ENCODE assay signal across 8 cellular contexts in the genomic region with DNA sequence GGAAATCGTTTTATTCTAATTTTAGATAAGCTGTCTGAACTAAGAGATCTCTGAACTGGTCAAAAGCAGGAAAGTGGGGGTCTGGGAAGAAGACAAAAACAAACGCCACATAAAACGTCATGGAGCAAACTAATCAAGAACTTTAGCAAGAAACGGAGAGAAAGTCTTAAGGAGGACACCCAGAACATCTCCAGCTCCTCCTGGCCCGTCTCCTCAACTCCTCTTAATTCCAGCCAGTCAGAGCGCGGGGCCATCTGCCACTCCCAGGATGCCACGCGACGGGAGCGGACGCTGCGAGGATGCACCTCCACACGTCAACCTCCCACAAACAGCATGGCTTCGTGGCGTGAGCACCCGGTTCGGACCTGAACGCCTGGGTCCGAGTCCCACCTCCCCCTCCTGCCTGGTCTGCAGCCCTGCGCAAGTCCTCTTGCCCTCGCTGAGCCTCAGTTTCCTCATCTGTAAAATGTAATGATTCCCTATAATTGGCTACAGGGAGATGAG. TPM values are rescaled to one million over a fixed set of nuclear protein-coding genes. Genes with fewer than 3 reads are reported as not detected.
DNase-seq lines count a peak whose midpoint lies in the region; ATAC-seq, FAIRE-seq and TF ChIP-seq lines count a peak whose summit lies in the region.

No MANE protein-coding gene starts in this region.

- peaks cover 24% of the 10 kb centered on the region for H4K20me1 ChIP-seq in HepG2 (ENCODE audit: insufficient read depth, low read length)

- intact Hi-C loops in dendritic cell treated with granulocyte-macrophage colony-stimulating factor and Interleukin-4, amounts not matched to agents 40 ng/mL and 50 ng/mL, for 4 days (cut with micrococcal nuclease), result loop anchor here (5.0 to 10.0 kb wide), 5 partner anchors 45 to 147 kb away; partner anchors contain the start of genes EXOSC1, PGAM1, PI4K2A and RRP12
- intact Hi-C loops in HepG2 (cut with micrococcal nuclease; ENCODE audit: unreplicated experiment), result loop anchor here (2.0 kb wide), 1 partner anchor 55 kb away; no protein-coding TSS in a partner anchor

- WGBS in HepG2 (ENCODE audit: low lambda C conversion rate), result 1% methylated on average over 20 of the region's 22 CpGs

- H3K36me3 Mint-ChIP-seq in dendritic cell treated with granulocyte-macrophage colony-stimulating factor and Interleukin-4, amounts not matched to agents 40 ng/mL and 50 ng/mL, for 4 days (ENCODE audit: low read depth), result peaks cover 28% of the 10 kb centered on the region

- TF ChIP-seq CTCF in HepG2 (CRISPR knock-in tag; IDR thresholded peaks at IDR 0.05), result no peak

- peak overlapping the region; percentile 92 for H3K9ac ChIP-seq in HepG2 (ENCODE audit: insufficient read depth, low read depth, low read length)

- peak overlapping the region; percentile 90 for H3K27ac ChIP-seq in HepG2 (ENCODE audit: extremely low read length, insufficient read depth, low read length)

- in situ Hi-C loops in HepG2 (cut with HindIII; ENCODE audit: extremely low pct_ligation_motif_present, low pct_unique_long_range_greater_than_20kb), result no loop called here

- peak overlapping the region; percentile 67 to 90 (median 89) for H3K4me3 ChIP-seq in HepG2 (replicated peaks in 1 of 3; ENCODE audit: insufficient read depth in 1 of 3, low read depth in 2 of 3, low read length in 3 of 3)

- no peak for TF ChIP-seq RAD21 in HepG2 (CRISPR knock-in tag; IDR thresholded peaks at IDR 0.05)

- no TSS peak for BruUV-seq in HepG2 (replicated peaks; lab: Mats Ljungman, UMichigan)

- CTCF ChIA-PET in HepG2 (lab: Yijun Ruan, JAX; ENCODE audit: low intra/inter-chr PET ratio, low total read pairs), result no interaction called here

- FAIRE-seq in GM12892 (lab: Jason Lieb, UNC), result peak; percentile 99
- peak; percentile 57 for FAIRE-seq in HepG2 (lab: Jason Lieb, UNC)

- ATAC-seq in HG03432 (IDR thresholded peaks at IDR 0.05; ENCODE audit: unreplicated experiment), result peak; percentile 34
- ATAC-seq in HepG2, result peak; percentile 57
- ATAC-seq in HG03565 (IDR thresholded peaks at IDR 0.05; ENCODE audit: unreplicated experiment), result no peak

- H3K27me3 ChIP-seq in HepG2 (ENCODE audit: control insufficient read depth in 1 of 2, insufficient read depth in 2 of 2, low read length in 2 of 2), result no peaks in the 10 kb centered on the region; a peak in 1 of 5 replicates

- no peaks in the 10 kb centered on the region for H3K9me3 Mint-ChIP-seq in dendritic cell treated with granulocyte-macrophage colony-stimulating factor and Interleukin-4, amounts not matched to agents 40 ng/mL and 50 ng/mL, for 4 days

- H3K36me3 ChIP-seq in HepG2 (replicated peaks in 1 of 2; ENCODE audit: control insufficient read depth in 1 of 2, insufficient read depth in 2 of 2, low read length in 2 of 2), result peaks cover 2 to 10% of the 10 kb centered on the region in 2 experiments; a peak in 3 of 5 replicates

- TF ChIP-seq POLR2A in GM12892 (IDR thresholded peaks at IDR 0.05; ENCODE audit: low read depth, low read length) (peak; percentile 84), HepG2 (IDR thresholded peaks at IDR 0.05; ENCODE audit: insufficient read depth in 1 of 2, low read depth in 2 of 2, low read length in 2 of 2) (peak; percentile 79 to 83)

- POLR2A ChIA-PET in HepG2 (lab: Yijun Ruan, JAX), result interaction anchor here (0.6 to 1.0 kb wide), 5 partner anchors 9 to 189 kb away, joined by 3 to 4 read pairs (median 4); partner anchors contain the start of gene AVPI1

- peaks cover 61% of the 10 kb centered on the region for H3K4me1 ChIP-seq in HepG2 (ENCODE audit: insufficient read depth, low read length)

- H2AFZ ChIP-seq in HepG2 (ENCODE audit: low read length), result no peak overlapping the region

- H3K4me3 Mint-ChIP-seq in dendritic cell treated with granulocyte-macrophage colony-stimulating factor and Interleukin-4, amounts not matched to agents 40 ng/mL and 50 ng/mL, for 4 days, result peak overlapping the region; percentile 98

- TF ChIP-seq EP300 in HepG2 (IDR thresholded peaks at IDR 0.05; ENCODE audit: low read depth in 2 of 2, low read length in 2 of 2), result no peak
- no peak for TF ChIP-seq EP300 in HepG2 (CRISPR knock-in tag; IDR thresholded peaks at IDR 0.05; ENCODE audit: borderline replicate concordance)

- DNase-seq in GM12892 (ENCODE audit: insufficient read length) (peak; percentile 70), NCI-H69 (lab: John Stamatoyannopoulos, UW) (peak; percentile 78), HepG2 (ENCODE audit: low spot score) (peak; percentile 69)
- peak; percentile 51 to 75 for DNase-seq in activated CD4-positive, alpha-beta T cell treated with anti-CD3 and anti-CD28 coated beads, Interleukin-2, amount 50 U/mL, for 24 hours (ENCODE audit: low read depth in 1 of 2, low spot score in 1 of 2)
- peak; percentile 74 for DNase-seq in stimulated activated CD4-positive, alpha-beta T cell treated with anti-CD3 and anti-CD28 coated beads, Interleukin-4, amount 100 ng/mL, for 1 hour

- peak overlapping the region; percentile 91 for H3K4me2 ChIP-seq in HepG2 (ENCODE audit: low read depth, low read length)

- H3K27me3 Mint-ChIP-seq in dendritic cell treated with granulocyte-macrophage colony-stimulating factor and Interleukin-4, amounts not matched to agents 40 ng/mL and 50 ng/mL, for 4 days, result peaks cover 3% of the 10 kb centered on the region

- peaks cover 58% of the 10 kb centered on the region for H3K79me2 ChIP-seq in HepG2 (ENCODE audit: insufficient read depth, low read length)

- peak overlapping the region; percentile 99 for H3K27ac Mint-ChIP-seq in dendritic cell treated with granulocyte-macrophage colony-stimulating factor and Interleukin-4, amounts not matched to agents 40 ng/mL and 50 ng/mL, for 4 days

- no peaks in the 10 kb centered on the region for H3K9me3 ChIP-seq in HepG2 (ENCODE audit: low read length)

- H3K4me1 Mint-ChIP-seq in dendritic cell treated with granulocyte-macrophage colony-stimulating factor and Interleukin-4, amounts not matched to agents 40 ng/mL and 50 ng/mL, for 4 days (ENCODE audit: low read depth), result peaks cover 55% of the 10 kb centered on the region

RNA-seq across cellular contexts. Expression of gene MMS19, which starts 0.6 kb away (rescaled TPM):
- 53.0 TPM for polyA plus RNA-seq in GM12892 (2012; ENCODE audit: missing spikeins)
- 76.4 and 95.9 TPM in 2 replicates for total RNA-seq in HepG2 (2016; rRNA removed; fragmentation: Illumina TruSeq; extraction: Trizol)
- total RNA-seq in HepG2 (2016; cell fraction: cytosol; rRNA removed; fragmentation: Illumina TruSeq; extraction: Trizol; ENCODE audit: low read depth), result 27.5 and 31.1 TPM in 2 replicates
- total RNA-seq in HepG2 (2016; cell fraction: insoluble cytoplasmic fraction; rRNA removed; fragmentation: Illumina TruSeq; extraction: Trizol), result 79.3 and 88.8 TPM in 2 replicates
- 38.8 and 43.6 TPM in 2 replicates for total RNA-seq in HepG2 (2016; cell fraction: membrane; rRNA removed; fragmentation: Illumina TruSeq; extraction: Trizol)
- 62.7 and 83.1 TPM in 2 replicates for total RNA-seq in HepG2 (2016; cell fraction: nucleus; rRNA removed; fragmentation: Illumina TruSeq; extraction: Trizol)
- polyA plus RNA-seq in HepG2 (2011; rRNA removed), result 106 and 107 TPM in 2 replicates
- polyA plus RNA-seq in HepG2 (2011; cell fraction: cytosol; rRNA removed), result 89.6 and 111 TPM in 2 replicates
- 266 and 333 TPM in 2 replicates for polyA plus RNA-seq in HepG2 (2011; cell fraction: nucleus; rRNA removed)
- polyA plus RNA-seq in HepG2 (2012), result 58.1 and 64.4 TPM in 2 replicates
- 12.2 and 14.0 TPM in 2 replicates for polyA plus RNA-seq in HepG2 (2016; cell fraction: cytosol; fragmentation: Illumina TruSeq; extraction: Trizol; ENCODE audit: low read depth)
- 75.8 and 88.6 TPM in 2 replicates for polyA plus RNA-seq in HepG2 (2016; cell fraction: insoluble cytoplasmic fraction; fragmentation: Illumina TruSeq; extraction: Trizol; ENCODE audit: low read depth)
- polyA plus RNA-seq in HepG2 (2016; cell fraction: membrane; fragmentation: Illumina TruSeq; extraction: Trizol; ENCODE audit: low read depth), result 26.7 and 29.6 TPM in 2 replicates
- polyA plus RNA-seq in HepG2 (2016; cell fraction: nucleus; fragmentation: Illumina TruSeq; extraction: Trizol; ENCODE audit: insufficient read depth, low read depth), result 128 and 129 TPM in 2 replicates
- 188 and 392 TPM in 2 replicates for polyA minus RNA-seq in HepG2 (2011; rRNA and poly(A)+ RNA removed; ENCODE audit: low replicate concordance)
- polyA minus RNA-seq in HepG2 (2011; cell fraction: cytosol; rRNA and poly(A)+ RNA removed), result 76.6 and 90.0 TPM in 2 replicates
- polyA minus RNA-seq in HepG2 (2011; cell fraction: nucleus; rRNA and poly(A)+ RNA removed), result 109 and 123 TPM in 2 replicates

RNA-seq across cellular contexts. Expression of gene UBTD1, which starts 1.1 kb away (rescaled TPM):
- polyA plus RNA-seq in GM12892 (2012; ENCODE audit: missing spikeins), result 0.55 TPM
- total RNA-seq in HepG2 (2016; rRNA removed; fragmentation: Illumina TruSeq; extraction: Trizol), result 5.8 and 7.9 TPM in 2 replicates
- 9.2 and 11.9 TPM in 2 replicates for total RNA-seq in HepG2 (2016; cell fraction: cytosol; rRNA removed; fragmentation: Illumina TruSeq; extraction: Trizol; ENCODE audit: low read depth)
- total RNA-seq in HepG2 (2016; cell fraction: insoluble cytoplasmic fraction; rRNA removed; fragmentation: Illumina TruSeq; extraction: Trizol), result 6.4 and 7.1 TPM in 2 replicates
- total RNA-seq in HepG2 (2016; cell fraction: membrane; rRNA removed; fragmentation: Illumina TruSeq; extraction: Trizol), result 14.8 and 18.5 TPM in 2 replicates
- 2.4 and 3.1 TPM in 2 replicates for total RNA-seq in HepG2 (2016; cell fraction: nucleus; rRNA removed; fragmentation: Illumina TruSeq; extraction: Trizol)
- polyA plus RNA-seq in HepG2 (2011; rRNA removed), result 10.0 and 11.4 TPM in 2 replicates
- polyA plus RNA-seq in HepG2 (2011; cell fraction: cytosol; rRNA removed), result 9.4 and 14.7 TPM in 2 replicates
- 8.0 and 8.7 TPM in 2 replicates for polyA plus RNA-seq in HepG2 (2011; cell fraction: nucleus; rRNA removed)
- 3.0 and 5.7 TPM in 2 replicates for polyA plus RNA-seq in HepG2 (2012)
- 15.7 and 20.7 TPM in 2 replicates for polyA plus RNA-seq in HepG2 (2016; cell fraction: cytosol; fragmentation: Illumina TruSeq; extraction: Trizol; ENCODE audit: low read depth)
- polyA plus RNA-seq in HepG2 (2016; cell fraction: insoluble cytoplasmic fraction; fragmentation: Illumina TruSeq; extraction: Trizol; ENCODE audit: low read depth), result 7.6 and 9.1 TPM in 2 replicates
- 18.5 and 20.4 TPM in 2 replicates for polyA plus RNA-seq in HepG2 (2016; cell fraction: membrane; fragmentation: Illumina TruSeq; extraction: Trizol; ENCODE audit: low read depth)
- 7.0 and 8.0 TPM in 2 replicates for polyA plus RNA-seq in HepG2 (2016; cell fraction: nucleus; fragmentation: Illumina TruSeq; extraction: Trizol; ENCODE audit: insufficient read depth, low read depth)
- polyA minus RNA-seq in HepG2 (2011; rRNA and poly(A)+ RNA removed; ENCODE audit: low replicate concordance), result 3.1 and 12.1 TPM in 2 replicates
- 5.4 and 6.2 TPM in 2 replicates for polyA minus RNA-seq in HepG2 (2011; cell fraction: cytosol; rRNA and poly(A)+ RNA removed)
- 1.4 and 1.5 TPM in 2 replicates for polyA minus RNA-seq in HepG2 (2011; cell fraction: nucleus; rRNA and poly(A)+ RNA removed)

RNA-seq across cellular contexts. Expression of gene ZDHHC16, which starts 51.6 kb away (rescaled TPM):
- 21.8 TPM for polyA plus RNA-seq in GM12892 (2012; ENCODE audit: missing spikeins)
- 30.2 and 41.8 TPM in 2 replicates for total RNA-seq in HepG2 (2016; rRNA removed; fragmentation: Illumina TruSeq; extraction: Trizol)
- 84.0 and 92.7 TPM in 2 replicates for total RNA-seq in HepG2 (2016; cell fraction: cytosol; rRNA removed; fragmentation: Illumina TruSeq; extraction: Trizol; ENCODE audit: low read depth)
- total RNA-seq in HepG2 (2016; cell fraction: insoluble cytoplasmic fraction; rRNA removed; fragmentation: Illumina TruSeq; extraction: Trizol), result 25.9 and 43.5 TPM in 2 replicates
- total RNA-seq in HepG2 (2016; cell fraction: membrane; rRNA removed; fragmentation: Illumina TruSeq; extraction: Trizol), result 104 and 115 TPM in 2 replicates
- total RNA-seq in HepG2 (2016; cell fraction: nucleus; rRNA removed; fragmentation: Illumina TruSeq; extraction: Trizol), result 30.7 and 33.0 TPM in 2 replicates
- polyA plus RNA-seq in HepG2 (2011; rRNA removed), result 40.8 and 49.4 TPM in 2 replicates
- polyA plus RNA-seq in HepG2 (2011; cell fraction: cytosol; rRNA removed), result 50.8 and 52.5 TPM in 2 replicates
- polyA plus RNA-seq in HepG2 (2011; cell fraction: nucleus; rRNA removed), result 59.0 and 60.8 TPM in 2 replicates
- 15.7 and 18.2 TPM in 2 replicates for polyA plus RNA-seq in HepG2 (2012)
- 102 and 121 TPM in 2 replicates for polyA plus RNA-seq in HepG2 (2016; cell fraction: cytosol; fragmentation: Illumina TruSeq; extraction: Trizol; ENCODE audit: low read depth)
- 34.1 and 41.4 TPM in 2 replicates for polyA plus RNA-seq in HepG2 (2016; cell fraction: insoluble cytoplasmic fraction; fragmentation: Illumina TruSeq; extraction: Trizol; ENCODE audit: low read depth)
- polyA plus RNA-seq in HepG2 (2016; cell fraction: membrane; fragmentation: Illumina TruSeq; extraction: Trizol; ENCODE audit: low read depth), result 122 and 132 TPM in 2 replicates
- polyA plus RNA-seq in HepG2 (2016; cell fraction: nucleus; fragmentation: Illumina TruSeq; extraction: Trizol; ENCODE audit: insufficient read depth, low read depth), result 55.7 and 56.8 TPM in 2 replicates
- polyA minus RNA-seq in HepG2 (2011; rRNA and poly(A)+ RNA removed; ENCODE audit: low replicate concordance), result 142 and 286 TPM in 2 replicates
- polyA minus RNA-seq in HepG2 (2011; cell fraction: cytosol; rRNA and poly(A)+ RNA removed), result 20.4 TPM in 2 replicates
- 33.9 and 35.7 TPM in 2 replicates for polyA minus RNA-seq in HepG2 (2011; cell fraction: nucleus; rRNA and poly(A)+ RNA removed)

RNA-seq across cellular contexts. Expression of gene EXOSC1, which starts 51.8 kb away (rescaled TPM):
- 63.1 TPM for polyA plus RNA-seq in GM12892 (2012; ENCODE audit: missing spikeins)
- total RNA-seq in HepG2 (2016; rRNA removed; fragmentation: Illumina TruSeq; extraction: Trizol), result 39.9 and 47.6 TPM in 2 replicates
- 23.7 and 27.6 TPM in 2 replicates for total RNA-seq in HepG2 (2016; cell fraction: cytosol; rRNA removed; fragmentation: Illumina TruSeq; extraction: Trizol; ENCODE audit: low read depth)
- 37.7 and 48.0 TPM in 2 replicates for total RNA-seq in HepG2 (2016; cell fraction: insoluble cytoplasmic fraction; rRNA removed; fragmentation: Illumina TruSeq; extraction: Trizol)
- total RNA-seq in HepG2 (2016; cell fraction: membrane; rRNA removed; fragmentation: Illumina TruSeq; extraction: Trizol), result 24.0 and 25.8 TPM in 2 replicates
- total RNA-seq in HepG2 (2016; cell fraction: nucleus; rRNA removed; fragmentation: Illumina TruSeq; extraction: Trizol), result 16.9 and 23.2 TPM in 2 replicates
- 36.3 and 38.0 TPM in 2 replicates for polyA plus RNA-seq in HepG2 (2011; rRNA removed)
- polyA plus RNA-seq in HepG2 (2011; cell fraction: cytosol; rRNA removed), result 37.5 and 37.9 TPM in 2 replicates
- 14.0 and 17.7 TPM in 2 replicates for polyA plus RNA-seq in HepG2 (2011; cell fraction: nucleus; rRNA removed)
- 31.8 and 32.0 TPM in 2 replicates for polyA plus RNA-seq in HepG2 (2012)
- 21.2 and 21.7 TPM in 2 replicates for polyA plus RNA-seq in HepG2 (2016; cell fraction: cytosol; fragmentation: Illumina TruSeq; extraction: Trizol; ENCODE audit: low read depth)
- 59.8 and 61.6 TPM in 2 replicates for polyA plus RNA-seq in HepG2 (2016; cell fraction: insoluble cytoplasmic fraction; fragmentation: Illumina TruSeq; extraction: Trizol; ENCODE audit: low read depth)
- 21.5 and 23.2 TPM in 2 replicates for polyA plus RNA-seq in HepG2 (2016; cell fraction: membrane; fragmentation: Illumina TruSeq; extraction: Trizol; ENCODE audit: low read depth)
- polyA plus RNA-seq in HepG2 (2016; cell fraction: nucleus; fragmentation: Illumina TruSeq; extraction: Trizol; ENCODE audit: insufficient read depth, low read depth), result 37.6 TPM in 2 replicates
- 34.4 and 67.4 TPM in 2 replicates for polyA minus RNA-seq in HepG2 (2011; rRNA and poly(A)+ RNA removed; ENCODE audit: low replicate concordance)
- polyA minus RNA-seq in HepG2 (2011; cell fraction: cytosol; rRNA and poly(A)+ RNA removed), result 7.6 and 7.7 TPM in 2 replicates
- polyA minus RNA-seq in HepG2 (2011; cell fraction: nucleus; rRNA and poly(A)+ RNA removed), result 10.6 and 14.4 TPM in 2 replicates
